Comparison of ENCODE assay signal across 14 cellular contexts in genomic region chr16:49811630-49812334, GRCh38. TPM values are rescaled to one million over a fixed set of nuclear protein-coding genes. Genes with fewer than 3 reads are reported as not detected.
DNase-seq lines count a peak whose midpoint lies in the region; ATAC-seq and TF ChIP-seq lines count a peak whose summit lies in the region.
"Had no signal": no experiment of that assay in that cellular context is flagged by ENCODE, and none has a peak within 500 bp of the region (broad histone marks: within the 10 kb centered on the region; RNA-seq: fewer than 3 reads in every experiment).

No MANE protein-coding gene starts in this region.

- no peak overlapping the region for H2BK15ac ChIP-seq in neuronal stem cell (ENCODE audit: low read length)

- peaks cover 14 to 20% of the 10 kb centered on the region in 2 donors for H3K4me1 ChIP-seq in neuronal stem cell (ENCODE audit: control insufficient read depth in 2 of 2, insufficient read depth in 1 of 2, low read depth in 1 of 2, low read length in 2 of 2)
- H3K4me1 ChIP-seq: parathyroid adenoma had no signal

- no peak overlapping the region for H2AK5ac ChIP-seq in neuronal stem cell (ENCODE audit: low read depth, low read length)

- H4K8ac ChIP-seq in neuronal stem cell (ENCODE audit: low read depth, low read length): no peak overlapping the region

- peaks cover 14% of the 10 kb centered on the region for H3K9me3 Mint-ChIP-seq in glutamatergic neuron (ENCODE audit: unreplicated experiment)
- H3K9me3 Mint-ChIP-seq: activated naive CD4-positive, alpha-beta T cell treated with anti-CD3 and anti-CD28 coated beads, Interleukin-2, amount 50 U/mL, for 24 hours had no signal

- POLR2A ChIA-PET in GM10248 (lab: Yijun Ruan, JAX): no interaction called here

- H3K27ac ChIP-seq in WERI-Rb-1 (peak overlapping the region; percentile 91), neuronal stem cell (replicated peaks; ENCODE audit: low read length) (peak overlapping the region; percentile 12)
- H3K27ac ChIP-seq: gastroesophageal sphincter, parathyroid adenoma had no signal

- H3K4ac ChIP-seq in neuronal stem cell (ENCODE audit: low read length): no peak overlapping the region

- H3K4me1 Mint-ChIP-seq in glutamatergic neuron (ENCODE audit: low read depth, unreplicated experiment): peaks cover 36% of the 10 kb centered on the region
- H3K4me1 Mint-ChIP-seq: activated naive CD4-positive, alpha-beta T cell treated with anti-CD3 and anti-CD28 coated beads, Interleukin-2, amount 50 U/mL, for 24 hours had no signal

- peak overlapping the region; percentile 27 for H2BK5ac ChIP-seq in neuronal stem cell (ENCODE audit: low read length)

- peak overlapping the region; percentile 23 for H3K4me2 ChIP-seq in neuronal stem cell (ENCODE audit: insufficient read depth, low read length, poor library complexity, severe bottlenecking)

- H3K36me3 ChIP-seq in WERI-Rb-1 (no peaks in the 10 kb centered on the region), neuronal stem cell (replicated peaks in 1 of 2; ENCODE audit: control insufficient read depth in 2 of 2, insufficient read depth in 2 of 2, low read length in 2 of 2) (peaks cover 0 to 32% of the 10 kb centered on the region in 2 donors)
- H3K36me3 ChIP-seq: gastroesophageal sphincter, stomach had no signal

- no peak overlapping the region for H4K91ac ChIP-seq in neuronal stem cell (ENCODE audit: low read depth, low read length, poor library complexity)

- no peak overlapping the region for H3K4me3 Mint-ChIP-seq in glutamatergic neuron (ENCODE audit: unreplicated experiment)
- H3K4me3 Mint-ChIP-seq: activated naive CD4-positive, alpha-beta T cell treated with anti-CD3 and anti-CD28 coated beads, Interleukin-2, amount 50 U/mL, for 24 hours had no signal

- H3K14ac ChIP-seq in neuronal stem cell (ENCODE audit: low read length): no peak overlapping the region

- H3K79me1 ChIP-seq in neuronal stem cell (ENCODE audit: low read depth, low read length): peaks cover 14% of the 10 kb centered on the region

- no peak overlapping the region for H2BK120ac ChIP-seq in neuronal stem cell (ENCODE audit: low read depth, low read length)

- whole genome bisulfite sequencing in neuronal stem cell (ENCODE audit: extremely low coverage in 2 of 2, insufficient read length in 2 of 2, insufficient replicate concordance in 1 of 2), 2 donors: no CpG with 5 or more reads among the region's 13 CpGs

- H3K9me3 ChIP-seq in WERI-Rb-1 (ENCODE audit: severe bottlenecking): no peaks in the 10 kb centered on the region
- H3K9me3 ChIP-seq in neuronal stem cell (replicated peaks in 1 of 2; ENCODE audit: control insufficient read depth in 2 of 2, insufficient read depth in 1 of 2, low read depth in 1 of 2, low read length in 2 of 2): no peaks in the 10 kb centered on the region
- H3K9me3 ChIP-seq: gastroesophageal sphincter, stomach had no signal

- H3K27me3 Mint-ChIP-seq in glutamatergic neuron (ENCODE audit: unreplicated experiment): peaks cover 17% of the 10 kb centered on the region
- H3K27me3 Mint-ChIP-seq: activated naive CD4-positive, alpha-beta T cell treated with anti-CD3 and anti-CD28 coated beads, Interleukin-2, amount 50 U/mL, for 24 hours had no signal

- no peak overlapping the region for H3K23ac ChIP-seq in neuronal stem cell (ENCODE audit: low read depth, low read length, poor library complexity)

- no peak overlapping the region for H2BK12ac ChIP-seq in neuronal stem cell (ENCODE audit: low read length)

- no peaks in the 10 kb centered on the region for H3K27me3 ChIP-seq in WERI-Rb-1 (ENCODE audit: insufficient read depth, low read depth, severe bottlenecking)
- H3K27me3 ChIP-seq in neuronal stem cell (ENCODE audit: control insufficient read depth in 3 of 3, insufficient read depth in 3 of 3, low read depth in 1 of 3, low read length in 3 of 3): no peaks in the 10 kb centered on the region
- H3K27me3 ChIP-seq: gastroesophageal sphincter, stomach had no signal

- CTCF ChIA-PET in GM10248 (lab: Yijun Ruan, JAX): interaction anchor here (1.6 kb wide), 1 partner anchor 45 kb away, joined by 4 read pairs; no protein-coding TSS in a partner anchor

- no peak overlapping the region for H2AFZ ChIP-seq in neuronal stem cell (ENCODE audit: low read length)
- H2AFZ ChIP-seq: parathyroid adenoma had no signal

- H3K18ac ChIP-seq in neuronal stem cell (ENCODE audit: low read length): peak overlapping the region; percentile 65

- peak overlapping the region; percentile 92 for H3K27ac Mint-ChIP-seq in glutamatergic neuron (ENCODE audit: unreplicated experiment)
- H3K27ac Mint-ChIP-seq: activated naive CD4-positive, alpha-beta T cell treated with anti-CD3 and anti-CD28 coated beads, Interleukin-2, amount 50 U/mL, for 24 hours had no signal

- TF ChIP-seq CTCF in WERI-Rb-1 (IDR thresholded peaks at IDR 0.05; ENCODE audit: low read depth, low read length): no peak
- no peak for TF ChIP-seq CTCF in glutamatergic neuron (IDR thresholded peaks at IDR 0.05; ENCODE audit: partially characterized antibody, unreplicated experiment)
- TF ChIP-seq CTCF in GM10248 (IDR thresholded peaks at IDR 0.05; ENCODE audit: control extremely low read depth, extremely low read depth, low read depth, missing control alignments): no peak

- H3K4me3 ChIP-seq in WERI-Rb-1 (ENCODE audit: low read depth, low read length) (peak overlapping the region; percentile 15), neuronal stem cell (ENCODE audit: low read length in 2 of 2) (no peak overlapping the region)
- H3K4me3 ChIP-seq: gastroesophageal sphincter, stomach had no signal

- H3K9ac ChIP-seq in neuronal stem cell (ENCODE audit: low read depth, low read length, poor library complexity): no peak overlapping the region
- H3K9ac ChIP-seq: parathyroid adenoma had no signal

- no peak for ATAC-seq in HG02884 (IDR thresholded peaks at IDR 0.05; ENCODE audit: unreplicated experiment)
- ATAC-seq: gastroesophageal sphincter had no signal

- DNase-seq in DMS 273 (lab: John Stamatoyannopoulos, UW; ENCODE audit: unreplicated experiment) (peak; percentile 88), WERI-Rb-1 (peak; percentile 76), glutamatergic neuron (peak; percentile 70), neuronal stem cell (ENCODE audit: low spot score) (no peak), HUDEP-2 (lab: John Stamatoyannopoulos, UW; ENCODE audit: unreplicated experiment in 76 of 76) (no peak), NCI-H2227 (lab: John Stamatoyannopoulos, UW; ENCODE audit: unreplicated experiment) (no peak), GM10248 (ENCODE audit: extremely low spot score) (no peak)
- DNase-seq: NCI-H1417; stimulated activated CD4-positive, alpha-beta T cell treated with anti-CD3 and anti-CD28 coated beads, Interleukin-4, amount 100 ng/mL, for 24 hours; stomach had no signal

- H3K36me3 Mint-ChIP-seq in glutamatergic neuron (ENCODE audit: unreplicated experiment): no peaks in the 10 kb centered on the region
- H3K36me3 Mint-ChIP-seq: activated naive CD4-positive, alpha-beta T cell treated with anti-CD3 and anti-CD28 coated beads, Interleukin-2, amount 50 U/mL, for 24 hours had no signal

RNA-seq across cellular contexts. Expression of gene ZNF423, which starts 44.1 kb away (rescaled TPM):
- 149 TPM for total RNA-seq in glutamatergic neuron (ENCODE audit: unreplicated experiment)
- polyA plus RNA-seq in neuronal stem cell (2013, experiment 1 of 2): 27.7 TPM
- polyA plus RNA-seq in neuronal stem cell (2013, experiment 2 of 2): 27.1 TPM

Comparison
In these comparisons a context has a peak if more than half of its experiments do, and no peak if none do; other contexts are left out.
1. DNase-seq: peak in DMS 273 (single experiment), WERI-Rb-1 (single experiment) and glutamatergic neuron (single experiment); none in neuronal stem cell (single experiment), HUDEP-2 (0 of 76), NCI-H2227 (single experiment) and GM10248 (single experiment).